ENCODE assay signal across 1 cellular context in the genomic region with DNA sequence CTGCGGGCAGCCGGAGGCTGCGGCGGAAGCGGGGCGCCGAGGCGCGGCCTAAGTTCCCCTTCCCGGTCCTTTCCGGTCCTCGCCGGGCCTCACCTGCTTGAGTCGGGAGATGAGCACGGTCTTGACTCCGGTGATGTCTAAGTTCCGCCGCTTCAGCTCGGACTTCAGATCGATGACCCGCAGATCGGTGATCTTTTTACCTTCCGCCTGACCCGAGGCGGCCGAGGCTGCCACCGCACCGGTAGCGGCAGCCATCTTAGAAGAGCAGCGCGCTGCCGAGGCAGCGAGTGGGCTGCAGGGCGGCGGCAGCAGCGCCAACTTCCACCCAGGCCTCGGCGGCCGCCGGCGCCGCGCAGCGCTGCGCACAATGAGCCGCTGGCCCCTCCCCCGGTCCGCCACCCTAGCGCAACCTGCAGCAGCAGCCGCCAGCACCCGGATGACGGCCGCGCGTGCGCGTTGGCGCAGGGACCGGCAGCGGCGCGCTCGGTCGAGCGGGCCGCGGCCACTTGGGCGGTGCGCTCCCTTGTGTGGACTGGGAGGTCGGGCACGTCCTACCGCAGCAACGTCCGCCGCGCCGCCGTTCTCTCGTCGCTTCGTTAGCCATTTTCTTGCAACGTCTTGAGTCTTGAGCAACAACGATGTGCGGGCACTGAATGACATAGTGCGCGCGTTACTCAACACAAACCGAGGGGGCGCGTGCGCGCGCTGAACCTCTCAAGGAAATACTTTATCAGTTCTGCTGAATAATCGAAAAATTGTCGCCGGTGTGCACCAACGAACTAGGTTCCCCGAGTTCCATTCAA.
TF ChIP-seq lines count a peak whose summit lies in the region.

A gene (minus strand): TSS at position 369 of the 803 bp plus-strand sequence. CDS start 114 bp downstream, at position 255.

TF ChIP-seq in A549, 52 proteins besides CTCF, POLR2A, EP300 and RAD21 (continued from another document):
- TF ChIP-seq MYC (IDR thresholded peaks at IDR 0.05; ENCODE audit: borderline replicate concordance, low read length) (peak; percentile 85), ZNF302 (CRISPR knock-in tag; IDR thresholded peaks at IDR 0.05) (no peak), ESRRA (IDR thresholded peaks at IDR 0.05; ENCODE audit: borderline replicate concordance, low read length) (no peak), EHMT2 (IDR thresholded peaks at IDR 0.05; ENCODE audit: low read depth) (no peak), MAFK (IDR thresholded peaks at IDR 0.05; ENCODE audit: partially characterized antibody) (peak; percentile 100), NPAS2 (CRISPR knock-in tag; IDR thresholded peaks at IDR 0.05; ENCODE audit: borderline replicate concordance) (no peak), FOSB (CRISPR knock-in tag; IDR thresholded peaks at IDR 0.05) (no peak), RFX5 (IDR thresholded peaks at IDR 0.05) (peak; percentile 20), HOXB13 (CRISPR knock-in tag; IDR thresholded peaks at IDR 0.05; ENCODE audit: low read depth) (no peak), EHF (CRISPR knock-in tag; IDR thresholded peaks at IDR 0.05) (no peak), GATA3 (IDR thresholded peaks at IDR 0.05; ENCODE audit: borderline replicate concordance) (peak; percentile 33; the same call in 1 of the 2 replicates), HOXA7 (CRISPR knock-in tag; IDR thresholded peaks at IDR 0.05) (no peak), HDAC2 (IDR thresholded peaks at IDR 0.05) (no peak), HEYL (CRISPR knock-in tag; IDR thresholded peaks at IDR 0.05) (no peak), RCOR1 (IDR thresholded peaks at IDR 0.05; ENCODE audit: low read depth, low read length) (no peak)
- TF ChIP-seq, protein P1, sequence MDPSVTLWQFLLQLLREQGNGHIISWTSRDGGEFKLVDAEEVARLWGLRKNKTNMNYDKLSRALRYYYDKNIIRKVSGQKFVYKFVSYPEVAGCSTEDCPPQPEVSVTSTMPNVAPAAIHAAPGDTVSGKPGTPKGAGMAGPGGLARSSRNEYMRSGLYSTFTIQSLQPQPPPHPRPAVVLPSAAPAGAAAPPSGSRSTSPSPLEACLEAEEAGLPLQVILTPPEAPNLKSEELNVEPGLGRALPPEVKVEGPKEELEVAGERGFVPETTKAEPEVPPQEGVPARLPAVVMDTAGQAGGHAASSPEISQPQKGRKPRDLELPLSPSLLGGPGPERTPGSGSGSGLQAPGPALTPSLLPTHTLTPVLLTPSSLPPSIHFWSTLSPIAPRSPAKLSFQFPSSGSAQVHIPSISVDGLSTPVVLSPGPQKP (IDR thresholded peaks at IDR 0.05; ENCODE audit: low read depth, low read length), result no peak
- TF ChIP-seq, protein P2, sequence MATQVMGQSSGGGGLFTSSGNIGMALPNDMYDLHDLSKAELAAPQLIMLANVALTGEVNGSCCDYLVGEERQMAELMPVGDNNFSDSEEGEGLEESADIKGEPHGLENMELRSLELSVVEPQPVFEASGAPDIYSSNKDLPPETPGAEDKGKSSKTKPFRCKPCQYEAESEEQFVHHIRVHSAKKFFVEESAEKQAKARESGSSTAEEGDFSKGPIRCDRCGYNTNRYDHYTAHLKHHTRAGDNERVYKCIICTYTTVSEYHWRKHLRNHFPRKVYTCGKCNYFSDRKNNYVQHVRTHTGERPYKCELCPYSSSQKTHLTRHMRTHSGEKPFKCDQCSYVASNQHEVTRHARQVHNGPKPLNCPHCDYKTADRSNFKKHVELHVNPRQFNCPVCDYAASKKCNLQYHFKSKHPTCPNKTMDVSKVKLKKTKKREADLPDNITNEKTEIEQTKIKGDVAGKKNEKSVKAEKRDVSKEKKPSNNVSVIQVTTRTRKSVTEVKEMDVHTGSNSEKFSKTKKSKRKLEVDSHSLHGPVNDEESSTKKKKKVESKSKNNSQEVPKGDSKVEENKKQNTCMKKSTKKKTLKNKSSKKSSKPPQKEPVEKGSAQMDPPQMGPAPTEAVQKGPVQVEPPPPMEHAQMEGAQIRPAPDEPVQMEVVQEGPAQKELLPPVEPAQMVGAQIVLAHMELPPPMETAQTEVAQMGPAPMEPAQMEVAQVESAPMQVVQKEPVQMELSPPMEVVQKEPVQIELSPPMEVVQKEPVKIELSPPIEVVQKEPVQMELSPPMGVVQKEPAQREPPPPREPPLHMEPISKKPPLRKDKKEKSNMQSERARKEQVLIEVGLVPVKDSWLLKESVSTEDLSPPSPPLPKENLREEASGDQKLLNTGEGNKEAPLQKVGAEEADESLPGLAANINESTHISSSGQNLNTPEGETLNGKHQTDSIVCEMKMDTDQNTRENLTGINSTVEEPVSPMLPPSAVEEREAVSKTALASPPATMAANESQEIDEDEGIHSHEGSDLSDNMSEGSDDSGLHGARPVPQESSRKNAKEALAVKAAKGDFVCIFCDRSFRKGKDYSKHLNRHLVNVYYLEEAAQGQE (IDR thresholded peaks at IDR 0.05), result no peak; the same call in 1 of the 2 replicates
- TF ChIP-seq, protein P3, sequence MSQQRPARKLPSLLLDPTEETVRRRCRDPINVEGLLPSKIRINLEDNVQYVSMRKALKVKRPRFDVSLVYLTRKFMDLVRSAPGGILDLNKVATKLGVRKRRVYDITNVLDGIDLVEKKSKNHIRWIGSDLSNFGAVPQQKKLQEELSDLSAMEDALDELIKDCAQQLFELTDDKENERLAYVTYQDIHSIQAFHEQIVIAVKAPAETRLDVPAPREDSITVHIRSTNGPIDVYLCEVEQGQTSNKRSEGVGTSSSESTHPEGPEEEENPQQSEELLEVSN (IDR thresholded peaks at IDR 0.05; ENCODE audit: borderline replicate concordance, low read depth), result no peak; the same call in 1 of the 2 replicates
- TF ChIP-seq, protein P4, sequence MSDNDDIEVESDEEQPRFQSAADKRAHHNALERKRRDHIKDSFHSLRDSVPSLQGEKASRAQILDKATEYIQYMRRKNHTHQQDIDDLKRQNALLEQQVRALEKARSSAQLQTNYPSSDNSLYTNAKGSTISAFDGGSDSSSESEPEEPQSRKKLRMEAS (IDR thresholded peaks at IDR 0.05), result peak; percentile 77
- TF ChIP-seq, protein P5, sequence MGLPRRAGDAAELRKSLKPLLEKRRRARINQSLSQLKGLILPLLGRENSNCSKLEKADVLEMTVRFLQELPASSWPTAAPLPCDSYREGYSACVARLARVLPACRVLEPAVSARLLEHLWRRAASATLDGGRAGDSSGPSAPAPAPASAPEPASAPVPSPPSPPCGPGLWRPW (IDR thresholded peaks at IDR 0.05), result no peak
- TF ChIP-seq, protein P6, sequence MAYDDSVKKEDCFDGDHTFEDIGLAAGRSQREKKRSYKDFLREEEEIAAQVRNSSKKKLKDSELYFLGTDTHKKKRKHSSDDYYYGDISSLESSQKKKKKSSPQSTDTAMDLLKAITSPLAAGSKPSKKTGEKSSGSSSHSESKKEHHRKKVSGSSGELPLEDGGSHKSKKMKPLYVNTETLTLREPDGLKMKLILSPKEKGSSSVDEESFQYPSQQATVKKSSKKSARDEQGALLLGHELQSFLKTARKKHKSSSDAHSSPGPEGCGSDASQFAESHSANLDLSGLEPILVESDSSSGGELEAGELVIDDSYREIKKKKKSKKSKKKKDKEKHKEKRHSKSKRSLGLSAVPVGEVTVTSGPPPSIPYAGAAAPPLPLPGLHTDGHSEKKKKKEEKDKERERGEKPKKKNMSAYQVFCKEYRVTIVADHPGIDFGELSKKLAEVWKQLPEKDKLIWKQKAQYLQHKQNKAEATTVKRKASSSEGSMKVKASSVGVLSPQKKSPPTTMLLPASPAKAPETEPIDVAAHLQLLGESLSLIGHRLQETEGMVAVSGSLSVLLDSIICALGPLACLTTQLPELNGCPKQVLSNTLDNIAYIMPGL (CRISPR knock-in tag; IDR thresholded peaks at IDR 0.05; ENCODE audit: borderline replicate concordance), result peak; percentile 97
TF ChIP-seq in A549: peak in this region for 13.
